10 cellular contexts compared by ENCODE assay signal in the genomic region with DNA sequence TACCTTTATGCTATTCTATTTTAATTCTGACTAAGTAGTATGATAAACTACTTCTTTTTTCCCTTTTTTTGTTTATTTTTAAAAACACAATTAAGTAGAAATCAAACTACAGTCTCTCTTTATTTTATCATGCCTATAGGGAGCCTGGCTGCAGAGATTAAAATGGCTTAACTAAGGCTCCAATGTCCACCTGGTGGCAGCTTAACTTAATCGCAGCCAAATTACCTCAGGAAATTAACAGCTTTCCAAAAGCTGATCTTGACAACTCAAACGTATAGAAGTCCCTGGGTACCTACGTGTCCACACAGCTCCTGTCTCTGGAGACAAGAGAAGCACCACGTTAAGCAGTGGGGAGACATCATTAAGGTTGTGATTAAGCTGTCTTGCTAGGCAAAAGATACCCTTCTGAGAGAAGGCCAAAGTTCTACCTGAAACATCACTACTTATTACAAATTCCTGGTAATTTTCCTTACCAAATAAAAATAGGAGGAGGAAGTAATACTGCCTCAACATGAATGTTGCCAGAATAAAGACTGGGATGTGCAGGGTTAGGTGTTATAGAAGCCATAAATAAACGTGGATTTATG.
A peak's percentile ranks its signal among the peaks of the same experiment; 100 is the strongest.
DNase-seq lines count a peak whose midpoint lies in the region; ATAC-seq and TF ChIP-seq lines count a peak whose summit lies in the region.
"Had no signal": no experiment of that assay in that cellular context is flagged by ENCODE, and none has a peak within 500 bp of the region (broad histone marks: within the 10 kb centered on the region; RNA-seq: fewer than 3 reads in every experiment).

No MANE protein-coding gene starts in this region.

- H3K4me1 ChIP-seq in adipocyte (ENCODE audit: control insufficient read depth, insufficient read depth, low read length) (no peaks in the 10 kb centered on the region), right lobe of liver (no peaks in the 10 kb centered on the region)
- H3K4me1 ChIP-seq: HAP-1 had no signal

- no peak overlapping the region for H3K27ac ChIP-seq in right lobe of liver

- WGBS in right lobe of liver (ENCODE audit: insufficient coverage, low coverage, low lambda C conversion rate, missing lambda C conversion rate): 3% methylated on average over 5 of the region's 5 CpGs

- H3K27me3 ChIP-seq in adipocyte (replicated peaks; ENCODE audit: control insufficient read depth, insufficient read depth, low read length): peaks cover 3% of the 10 kb centered on the region
- no peaks in the 10 kb centered on the region for H3K27me3 ChIP-seq in right lobe of liver

- H3K36me3 ChIP-seq in adipocyte (ENCODE audit: control insufficient read depth, insufficient read depth, low read length, severe bottlenecking): no peaks in the 10 kb centered on the region
- H3K36me3 ChIP-seq in right lobe of liver: no peaks in the 10 kb centered on the region
- H3K36me3 ChIP-seq: HAP-1 had no signal

- no peak for ATAC-seq in right lobe of liver
- ATAC-seq in HG03521 (IDR thresholded peaks at IDR 0.05; ENCODE audit: unreplicated experiment): no peak
- ATAC-seq in HG02852 (IDR thresholded peaks at IDR 0.05; ENCODE audit: unreplicated experiment): no peak
- ATAC-seq: effector memory CD8-positive, alpha-beta T cell had no signal

- intact Hi-C loops in right lobe of liver (cut with DNase I): no loop called here
- intact Hi-C loops in head of caudate nucleus (cut with DNase I): no loop called here

- DNase-seq in DMS79 treated with DMSO at 0.1 percent for 48 hours (lab: John Stamatoyannopoulos, UW): peak; percentile 92
- peak; percentile 2 for DNase-seq in HuH-7 (ENCODE audit: low spot score)
- peak; percentile 58 for DNase-seq in adipocyte (ENCODE audit: low read depth)
- no peak for DNase-seq in right lobe of liver
- DNase-seq in head of caudate nucleus: no peak
- DNase-seq in epidermal melanocyte (ENCODE audit: insufficient read length, low spot score): no peak
- DNase-seq: effector memory CD8-positive, alpha-beta T cell had no signal

- no peak overlapping the region for H3K9ac ChIP-seq in adipocyte (ENCODE audit: low read length)

- peak in 3 of 4 donors; percentile 24 to 31 (median 25) for TF ChIP-seq CTCF in right lobe of liver (IDR thresholded peaks at IDR 0.05)

- H3K4me3 ChIP-seq in adipocyte (ENCODE audit: low read length) (no peak overlapping the region), right lobe of liver (no peak overlapping the region)
- H3K4me3 ChIP-seq: HAP-1 had no signal

- no peak for TF ChIP-seq POLR2A in right lobe of liver (IDR thresholded peaks at IDR 0.05)

- H3K9me3 ChIP-seq in adipocyte (ENCODE audit: control insufficient read depth, low read length) (no peaks in the 10 kb centered on the region), right lobe of liver (no peaks in the 10 kb centered on the region)
- H3K9me3 ChIP-seq: HAP-1 had no signal

Comparison
In these comparisons a context has a peak if more than half of its experiments do, and no peak if none do; other contexts are left out.
1. DNase-seq: peak in DMS79 treated with DMSO at 0.1 percent for 48 hours (single experiment), HuH-7 (single experiment) and adipocyte (single experiment); none in right lobe of liver (0 of 3), head of caudate nucleus (0 of 42) and epidermal melanocyte (single experiment).